ENCODE assay signal across 16 cellular contexts in the genomic region with DNA sequence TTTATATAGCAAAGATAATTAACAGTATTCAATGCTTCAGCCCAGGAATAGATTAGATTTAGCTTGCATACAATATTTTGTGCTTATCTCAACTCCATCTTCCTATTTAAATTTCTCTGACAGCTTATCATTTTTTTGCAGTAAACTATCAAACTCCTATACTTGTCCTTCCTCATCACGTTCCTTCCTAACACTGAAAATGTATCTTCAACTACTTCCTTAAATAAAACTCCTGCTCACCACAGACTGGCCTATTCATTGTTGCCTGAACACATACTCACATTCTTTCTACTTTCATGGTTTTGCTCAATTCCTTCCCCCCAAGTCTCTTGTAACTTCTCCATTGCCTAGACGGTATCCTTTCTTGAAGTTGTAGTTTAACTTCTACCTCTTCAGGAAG.
"Had no signal": no experiment of that assay in that cellular context is flagged by ENCODE, and none has a peak within 500 bp of the region (broad histone marks: within the 10 kb centered on the region; RNA-seq: fewer than 3 reads in every experiment).

No MANE protein-coding gene starts in this region.

- ATAC-seq: activated CD8-positive, alpha-beta memory T cell treated with anti-CD3 and anti-CD28 coated beads, Interleukin-2, amount 10 ng/mL, durations not matched to agents 7 days and 5 days; body of pancreas; lower lobe of right lung; natural killer cell; psoas muscle; right cardiac atrium; stimulated activated naive CD8-positive, alpha-beta T cell treated with anti-CD3 and anti-CD28 coated beads, Interleukin-15, Interleukin-2, amounts not matched to agents 100 U/mL and 50 U/mL, for 24 hours had no signal

- DNase-seq: activated B cell treated with CpG ODN at 0.5 μM for 24 hours; activated CD4-positive, alpha-beta memory T cell treated with anti-CD3 and anti-CD28 coated beads, Interleukin-2, amount 10 ng/mL, durations not matched to agents 7 days and 5 days; activated CD4-positive, alpha-beta T cell treated with anti-CD3 and anti-CD28 coated beads for 48 hours; activated CD8-positive, alpha-beta memory T cell treated with anti-CD3 and anti-CD28 coated beads, Interleukin-2, amount 10 ng/mL, durations not matched to agents 7 days and 5 days; activated naive CD4-positive, alpha-beta T cell treated with Interleukin-2 at 50 U/mL for 16 hours; activated naive CD8-positive, alpha-beta T cell treated with anti-CD3 and anti-CD28 coated beads, Interleukin-2, amount 10 ng/mL, durations not matched to agents 7 days and 5 days; body of pancreas; islet precursor cell; lower lobe of right lung; natural killer cell; ovary; psoas muscle; right cardiac atrium; stimulated activated CD4-positive, alpha-beta T cell treated with anti-CD3 and anti-CD28 coated beads, Interleukin-2, amount 100 ng/mL, for 24 hours; stimulated activated naive CD8-positive, alpha-beta T cell treated with anti-CD3 and anti-CD28 coated beads, Interleukin-15, Interleukin-2, amounts not matched to agents 100 U/mL and 50 U/mL, for 24 hours; tibial artery had no signal

- H3K4me3 ChIP-seq: body of pancreas, lower lobe of right lung, ovary, psoas muscle, tibial artery had no signal
